ENCODE assay signal across 8 cellular contexts in the genomic region with DNA sequence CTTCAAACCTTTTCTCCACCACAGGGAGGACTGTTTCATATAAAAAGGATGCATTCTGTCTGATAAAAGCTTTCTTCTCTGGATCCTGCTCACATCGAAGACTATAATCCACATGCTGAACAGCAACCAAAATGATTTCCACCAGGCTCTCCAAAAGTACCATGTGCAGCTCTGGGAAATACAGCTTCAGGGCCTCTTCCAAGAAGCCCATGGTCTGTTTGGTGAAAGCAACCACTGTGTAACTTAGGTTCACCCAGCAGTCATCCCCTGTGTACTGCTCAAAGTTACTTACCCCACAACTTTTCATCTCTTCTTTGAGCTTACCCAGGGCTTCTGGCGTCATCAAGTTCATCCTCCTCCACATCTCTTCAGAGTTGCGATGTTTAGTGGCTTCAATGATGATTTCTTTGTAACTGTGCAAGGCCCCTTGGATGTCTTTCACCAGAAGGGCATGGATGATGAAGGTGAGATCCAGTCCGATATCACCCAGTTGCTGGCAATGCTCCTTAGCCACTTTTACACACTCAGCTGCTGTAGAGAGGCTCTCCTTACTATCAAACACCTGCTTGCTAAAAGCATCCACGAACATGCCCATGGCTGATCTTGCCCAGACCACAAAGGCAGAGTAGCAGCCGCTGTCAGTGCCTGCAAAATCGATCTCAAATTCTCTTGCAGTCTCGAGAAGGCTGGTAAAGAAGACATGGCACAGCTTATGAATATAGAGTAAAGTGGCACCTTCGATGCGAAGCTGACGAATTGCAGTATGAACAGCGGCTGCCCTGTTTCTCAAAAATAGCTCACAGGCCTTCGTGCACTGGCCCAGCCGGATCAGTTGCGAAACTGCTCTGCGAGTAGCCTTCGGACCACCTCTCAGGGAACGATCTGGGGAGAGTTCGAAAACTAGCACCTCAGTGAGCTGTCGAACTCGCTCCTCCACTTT.
DNase-seq lines count a peak whose midpoint lies in the region; ATAC-seq and TF ChIP-seq lines count a peak whose summit lies in the region.

No MANE protein-coding gene starts in this region.

- H3K36me3 Mint-ChIP-seq in T-helper 2 cell treated with Interferon-gamma antibody and Interleukin-4, amounts not matched to agents 5 μg/mL and 100 μg/mL, for 36 hours (ENCODE audit: low read depth): peaks cover 45% of the 10 kb centered on the region
- peaks cover 21 to 42% of the 10 kb centered on the region in 2 donors for H3K36me3 Mint-ChIP-seq in stimulated activated naive B cell treated with anti-CD40 and anti-IgM and Interleukin-4, amounts not matched to agents 10 μg/mL and 1 μg/mL and 100 μg/mL, for 72 hours

- no peak for ATAC-seq in stimulated activated naive B cell treated with anti-CD40 and anti-IgM and Interleukin-4, amounts not matched to agents 10 μg/mL and 1 μg/mL and 100 μg/mL, for 72 hours (replicated peaks)
- ATAC-seq in GM18505 (IDR thresholded peaks at IDR 0.05; ENCODE audit: unreplicated experiment) (no peak), HG03378 (IDR thresholded peaks at IDR 0.05; ENCODE audit: unreplicated experiment) (no peak)

- peak overlapping the region; percentile 50 for H3K27ac Mint-ChIP-seq in T-helper 2 cell treated with Interferon-gamma antibody and Interleukin-4, amounts not matched to agents 5 μg/mL and 100 μg/mL, for 36 hours
- no peak overlapping the region for H3K27ac Mint-ChIP-seq in stimulated activated naive B cell treated with anti-CD40 and anti-IgM and Interleukin-4, amounts not matched to agents 10 μg/mL and 1 μg/mL and 100 μg/mL, for 72 hours

- peaks cover 3% of the 10 kb centered on the region for H3K27me3 Mint-ChIP-seq in T-helper 2 cell treated with Interferon-gamma antibody and Interleukin-4, amounts not matched to agents 5 μg/mL and 100 μg/mL, for 36 hours (ENCODE audit: low read depth)
- H3K27me3 Mint-ChIP-seq in stimulated activated naive B cell treated with anti-CD40 and anti-IgM and Interleukin-4, amounts not matched to agents 10 μg/mL and 1 μg/mL and 100 μg/mL, for 72 hours: no peaks in the 10 kb centered on the region

- H3K9me3 Mint-ChIP-seq in T-helper 2 cell treated with Interferon-gamma antibody and Interleukin-4, amounts not matched to agents 5 μg/mL and 100 μg/mL, for 36 hours: no peaks in the 10 kb centered on the region
- H3K9me3 Mint-ChIP-seq in stimulated activated naive B cell treated with anti-CD40 and anti-IgM and Interleukin-4, amounts not matched to agents 10 μg/mL and 1 μg/mL and 100 μg/mL, for 72 hours: no peaks in the 10 kb centered on the region

- peak overlapping the region; percentile 100 for H3K4me3 ChIP-seq in iPS-11a (ENCODE audit: low read depth, low read length)

- TF ChIP-seq POLR2A in GM18505 (IDR thresholded peaks at IDR 0.05; ENCODE audit: borderline replicate concordance, extremely low read depth, insufficient read depth, insufficient read length): no peak

- peak overlapping the region; percentile 100 for H3K4me3 Mint-ChIP-seq in T-helper 2 cell treated with Interferon-gamma antibody and Interleukin-4, amounts not matched to agents 5 μg/mL and 100 μg/mL, for 36 hours
- H3K4me3 Mint-ChIP-seq in stimulated activated naive B cell treated with anti-CD40 and anti-IgM and Interleukin-4, amounts not matched to agents 10 μg/mL and 1 μg/mL and 100 μg/mL, for 72 hours: peak overlapping the region; percentile 94 to 100

- H3K4me1 Mint-ChIP-seq in T-helper 2 cell treated with Interferon-gamma antibody and Interleukin-4, amounts not matched to agents 5 μg/mL and 100 μg/mL, for 36 hours (ENCODE audit: low read depth): peaks cover 45% of the 10 kb centered on the region
- H3K4me1 Mint-ChIP-seq in stimulated activated naive B cell treated with anti-CD40 and anti-IgM and Interleukin-4, amounts not matched to agents 10 μg/mL and 1 μg/mL and 100 μg/mL, for 72 hours: peaks cover 26 to 51% of the 10 kb centered on the region in 2 donors

- peak; percentile 36 for DNase-seq in DMS 273 (lab: John Stamatoyannopoulos, UW; ENCODE audit: unreplicated experiment)
- DNase-seq in DMS 273 treated with DMSO at 0.1 percent for 48 hours (lab: John Stamatoyannopoulos, UW): no peak
- DNase-seq in T-helper 2 cell treated with Interferon-gamma antibody and Interleukin-4, amounts not matched to agents 5 μg/mL and 100 μg/mL, for 36 hours (ENCODE audit: low spot score): no peak
- DNase-seq in stimulated activated naive B cell treated with anti-CD40 and anti-IgM and Interleukin-4, amounts not matched to agents 10 μg/mL and 1 μg/mL and 100 μg/mL, for 72 hours: no peak
- no peak for DNase-seq in SHP77 (lab: John Stamatoyannopoulos, UW)
